In the genomic region with DNA sequence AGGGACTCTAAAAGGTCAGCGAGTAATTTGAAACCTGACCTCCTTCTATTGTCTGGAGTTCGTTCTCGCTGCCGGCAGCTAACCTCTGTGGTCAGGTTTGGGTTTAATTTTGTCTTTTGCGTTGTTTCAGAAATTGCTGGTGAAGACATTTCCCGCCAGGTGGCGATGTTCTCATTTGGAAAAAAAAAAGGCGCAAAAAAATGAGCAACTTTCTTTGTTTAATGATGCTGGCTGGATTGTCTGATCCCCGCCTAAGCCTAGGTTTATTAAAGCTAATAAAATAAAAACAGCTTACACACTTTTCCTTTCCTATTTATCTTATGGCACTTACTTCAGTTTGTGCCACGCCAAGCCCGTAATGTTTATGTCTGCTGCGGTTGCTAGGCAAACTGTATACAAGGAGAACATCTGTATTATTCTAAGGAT, we compare ENCODE assay signal across 9 cellular contexts.
DNase-seq lines count a peak whose midpoint lies in the region; ATAC-seq and TF ChIP-seq lines count a peak whose summit lies in the region.
"Had no signal": no experiment of that assay in that cellular context is flagged by ENCODE, and none has a peak within 500 bp of the region (broad histone marks: within the 10 kb centered on the region; RNA-seq: fewer than 3 reads in every experiment).

No MANE protein-coding gene starts in this region.

- in situ Hi-C loops in astrocyte of the spinal cord (cut with HindIII; ENCODE audit: low sequenced_read_pairs) = no loop called here

- TF ChIP-seq CTCF in AG09309 (IDR thresholded peaks at IDR 0.05; ENCODE audit: control insufficient read depth, insufficient read depth, low read depth, low read length, missing control alignments) (peak; percentile 57), GM06990 (IDR thresholded peaks at IDR 0.05; ENCODE audit: insufficient read depth, low read length, poor library complexity, severe bottlenecking) (peak; percentile 64), astrocyte of the spinal cord (IDR thresholded peaks at IDR 0.05; ENCODE audit: low read depth, low read length) (peak; percentile 66)

- H3K4me3 ChIP-seq in AG09309 (ENCODE audit: control insufficient read depth, low read depth, low read length) (no peak overlapping the region), GM06990 (replicated peaks; ENCODE audit: low read depth, low read length) (no peak overlapping the region), astrocyte of the spinal cord (ENCODE audit: low read depth, low read length) (no peak overlapping the region)
- H3K4me3 ChIP-seq: lung had no signal

- ATAC-seq in HG02870 (IDR thresholded peaks at IDR 0.05; ENCODE audit: unreplicated experiment) = no peak
- no peak for ATAC-seq in HG03135 (IDR thresholded peaks at IDR 0.05; ENCODE audit: unreplicated experiment)

- no peaks in the 10 kb centered on the region for H3K36me3 ChIP-seq in GM06990 (ENCODE audit: control insufficient read depth, insufficient read depth, low read length)

- H3K27me3 ChIP-seq in GM06990 (replicated peaks; ENCODE audit: control insufficient read depth, insufficient read depth, low read length) = no peaks in the 10 kb centered on the region; the same call in 1 of the 2 replicates

- DNase-seq in AG09309 (ENCODE audit: low read depth) (no peak), GM06990 (ENCODE audit: extremely low read depth, insufficient read length) (no peak), NCI-H2171 treated with DMSO at 0.1 percent for 48 hours (lab: John Stamatoyannopoulos, UW) (peak; percentile 64), astrocyte of the spinal cord (ENCODE audit: low read depth, low spot score) (peak; percentile 51), left kidney (ENCODE audit: low read depth, low spot score) (peak; percentile 82), NCI-H226 (no peak)

Comparison
In these comparisons a context has a peak if more than half of its experiments do, and no peak if none do; other contexts are left out.
1. DNase-seq: peak in NCI-H2171 treated with DMSO at 0.1 percent for 48 hours (single experiment), astrocyte of the spinal cord (single experiment) and left kidney (single experiment); none in AG09309 (single experiment), GM06990 (single experiment) and NCI-H226 (single experiment).
2. Peak in every context shown above with its lines, with median percentiles within 50 percentile points of each other: CTCF ChIP-seq.